14 cellular contexts compared by ENCODE assay signal in genomic region chr14:64439141-64439540, GRCh38. TPM values are rescaled to one million over a fixed set of nuclear protein-coding genes. Genes with fewer than 3 reads are reported as not detected.
DNase-seq lines count a peak whose midpoint lies in the region; ATAC-seq lines count a peak whose summit lies in the region.
"Had no signal": no experiment of that assay in that cellular context is flagged by ENCODE, and none has a peak within 500 bp of the region (broad histone marks: within the 10 kb centered on the region; RNA-seq: fewer than 3 reads in every experiment).

No MANE protein-coding gene starts in this region.

- no peak overlapping the region for H3K27ac ChIP-seq in mesendoderm (ENCODE audit: low read depth, low read length)
- H3K27ac ChIP-seq: prostate gland had no signal

- H3K4me2 ChIP-seq in mesendoderm (ENCODE audit: low read length) = no peak overlapping the region

- no peak overlapping the region for H3K56ac ChIP-seq in mesendoderm (ENCODE audit: low read length)

- H2BK5ac ChIP-seq in mesendoderm (ENCODE audit: low read length) = no peak overlapping the region

- no peak overlapping the region for H3K4me3 Mint-ChIP-seq in activated T-helper 2 cell treated with anti-CD3 and anti-CD28 coated beads, Interferon-gamma antibody, Interleukin-2, Interleukin-4, amounts not matched to agents 10 μg/mL and 5 μg/mL and 100 μg/mL, durations not matched to agents 14 hours and 24 hours and 36 hours (ENCODE audit: low read depth)
- H3K4me3 Mint-ChIP-seq in immature natural killer cell = peak overlapping the region in 1 of 5 donors; percentile 17
- no peak overlapping the region for H3K4me3 Mint-ChIP-seq in stimulated activated memory B cell treated with anti-CD40 and anti-IgM and Interleukin-4, amounts not matched to agents 10 μg/mL and 1 μg/mL and 100 μg/mL, for 72 hours
- H3K4me3 Mint-ChIP-seq: CD8-positive, alpha-beta T cell had no signal

- H3K79me2 ChIP-seq in mesendoderm (ENCODE audit: control insufficient read depth, insufficient read depth, low read length) = no peaks in the 10 kb centered on the region

- H2AK5ac ChIP-seq in mesendoderm (ENCODE audit: low read length) = no peak overlapping the region

- no peaks in the 10 kb centered on the region for H3K27me3 Mint-ChIP-seq in activated T-helper 2 cell treated with anti-CD3 and anti-CD28 coated beads, Interferon-gamma antibody, Interleukin-2, Interleukin-4, amounts not matched to agents 10 μg/mL and 5 μg/mL and 100 μg/mL, durations not matched to agents 14 hours and 24 hours and 36 hours (ENCODE audit: low read depth)
- peaks cover 0 to under 1% (median 0%) of the 10 kb centered on the region in 3 donors for H3K27me3 Mint-ChIP-seq in immature natural killer cell (ENCODE audit: low read depth in 3 of 3)
- H3K27me3 Mint-ChIP-seq in stimulated activated memory B cell treated with anti-CD40 and anti-IgM and Interleukin-4, amounts not matched to agents 10 μg/mL and 1 μg/mL and 100 μg/mL, for 72 hours = no peaks in the 10 kb centered on the region

- H3K27ac Mint-ChIP-seq in activated T-helper 2 cell treated with anti-CD3 and anti-CD28 coated beads, Interferon-gamma antibody, Interleukin-2, Interleukin-4, amounts not matched to agents 10 μg/mL and 5 μg/mL and 100 μg/mL, durations not matched to agents 14 hours and 24 hours and 36 hours = peak overlapping the region; percentile 66
- peak overlapping the region; percentile 2 to 87 (median 38) for H3K27ac Mint-ChIP-seq in immature natural killer cell
- peak overlapping the region; percentile 48 for H3K27ac Mint-ChIP-seq in stimulated activated memory B cell treated with anti-CD40 and anti-IgM and Interleukin-4, amounts not matched to agents 10 μg/mL and 1 μg/mL and 100 μg/mL, for 72 hours

- no peak overlapping the region for H2BK15ac ChIP-seq in mesendoderm (replicated peaks; ENCODE audit: low read depth)

- no peak overlapping the region for H3K4ac ChIP-seq in mesendoderm (ENCODE audit: low read depth, low read length)

- peaks cover 25% of the 10 kb centered on the region for H3K4me1 Mint-ChIP-seq in activated T-helper 2 cell treated with anti-CD3 and anti-CD28 coated beads, Interferon-gamma antibody, Interleukin-2, Interleukin-4, amounts not matched to agents 10 μg/mL and 5 μg/mL and 100 μg/mL, durations not matched to agents 14 hours and 24 hours and 36 hours (ENCODE audit: low read depth)
- H3K4me1 Mint-ChIP-seq in immature natural killer cell = peaks cover 26% of the 10 kb centered on the region in 2 donors
- H3K4me1 Mint-ChIP-seq in stimulated activated memory B cell treated with anti-CD40 and anti-IgM and Interleukin-4, amounts not matched to agents 10 μg/mL and 1 μg/mL and 100 μg/mL, for 72 hours = peaks cover 9% of the 10 kb centered on the region

- no peaks in the 10 kb centered on the region for H3K4me1 ChIP-seq in mesendoderm (ENCODE audit: control insufficient read depth, low read depth, low read length)
- H3K4me1 ChIP-seq: prostate gland had no signal

- no peak overlapping the region for H4K5ac ChIP-seq in mesendoderm (ENCODE audit: low read length)

- no peak for ATAC-seq in stimulated activated memory B cell treated with anti-CD40 and anti-IgM and Interleukin-4, amounts not matched to agents 10 μg/mL and 1 μg/mL and 100 μg/mL, for 72 hours
- no peak for ATAC-seq in HG03045 (IDR thresholded peaks at IDR 0.05; ENCODE audit: unreplicated experiment)

- H4K8ac ChIP-seq in mesendoderm (ENCODE audit: low read depth, low read length) = no peak overlapping the region

- no peaks in the 10 kb centered on the region for H3K27me3 ChIP-seq in mesendoderm (ENCODE audit: insufficient read depth, low read length, poor library complexity)

- no peak overlapping the region for H3K9ac ChIP-seq in mesendoderm (ENCODE audit: low read length)

- H3K9me3 Mint-ChIP-seq in activated T-helper 2 cell treated with anti-CD3 and anti-CD28 coated beads, Interferon-gamma antibody, Interleukin-2, Interleukin-4, amounts not matched to agents 10 μg/mL and 5 μg/mL and 100 μg/mL, durations not matched to agents 14 hours and 24 hours and 36 hours = no peaks in the 10 kb centered on the region
- H3K9me3 Mint-ChIP-seq in immature natural killer cell = no peaks in the 10 kb centered on the region
- H3K9me3 Mint-ChIP-seq in stimulated activated memory B cell treated with anti-CD40 and anti-IgM and Interleukin-4, amounts not matched to agents 10 μg/mL and 1 μg/mL and 100 μg/mL, for 72 hours = peaks cover 3% of the 10 kb centered on the region
- H3K9me3 Mint-ChIP-seq: CD8-positive, alpha-beta T cell had no signal

- no peak overlapping the region for H3K4me3 ChIP-seq in mesendoderm (ENCODE audit: low read length)
- H3K4me3 ChIP-seq: prostate gland had no signal

- H3K18ac ChIP-seq in mesendoderm (ENCODE audit: low read length) = no peak overlapping the region

- DNase-seq in activated CD8-positive, alpha-beta memory T cell treated with anti-CD3 and anti-CD28 coated beads for 24 hours = peak; percentile 19
- no peak for DNase-seq in activated CD8-positive, alpha-beta memory T cell treated with anti-CD3 and anti-CD28 coated beads, Interleukin-2, amount 50 U/mL, for 4 hours
- no peak for DNase-seq in activated T-helper 2 cell treated with anti-CD3 and anti-CD28 coated beads, Interferon-gamma antibody, Interleukin-2, Interleukin-4, amounts not matched to agents 10 μg/mL and 5 μg/mL and 100 μg/mL, durations not matched to agents 14 hours and 24 hours and 36 hours (ENCODE audit: low spot score)
- no peak for DNase-seq in immature natural killer cell
- no peak for DNase-seq in mesendoderm
- no peak for DNase-seq in activated gamma-delta T cell (lab: John Stamatoyannopoulos, UW)
- DNase-seq: left colon; NCI-H2029 treated with DMSO at 0.1 percent for 48 hours; NCI-H524 treated with DMSO at 0.1 percent for 48 hours; stimulated activated naive CD4-positive, alpha-beta T cell treated with Interleukin-2 at 50 U/mL for 16 hours had no signal

- peaks cover 24% of the 10 kb centered on the region for H3K36me3 ChIP-seq in mesendoderm (ENCODE audit: control insufficient read depth, insufficient read depth, low read length)
- H3K36me3 ChIP-seq: prostate gland had no signal

- no peaks in the 10 kb centered on the region for H3K79me1 ChIP-seq in mesendoderm (ENCODE audit: low read length)

- peaks cover 81% of the 10 kb centered on the region for H3K36me3 Mint-ChIP-seq in activated T-helper 2 cell treated with anti-CD3 and anti-CD28 coated beads, Interferon-gamma antibody, Interleukin-2, Interleukin-4, amounts not matched to agents 10 μg/mL and 5 μg/mL and 100 μg/mL, durations not matched to agents 14 hours and 24 hours and 36 hours (ENCODE audit: low read depth)
- H3K36me3 Mint-ChIP-seq in immature natural killer cell = peaks cover 16 to 52% (median 27%) of the 10 kb centered on the region in 3 donors
- H3K36me3 Mint-ChIP-seq in stimulated activated memory B cell treated with anti-CD40 and anti-IgM and Interleukin-4, amounts not matched to agents 10 μg/mL and 1 μg/mL and 100 μg/mL, for 72 hours = peaks cover 84% of the 10 kb centered on the region

- intact Hi-C loops in activated T-helper 2 cell treated with anti-CD3 and anti-CD28 coated beads, Interferon-gamma antibody, Interleukin-2, Interleukin-4, amounts not matched to agents 10 μg/mL and 5 μg/mL and 100 μg/mL, durations not matched to agents 14 hours and 24 hours and 36 hours (cut with micrococcal nuclease) = no loop called here

- H2BK120ac ChIP-seq in mesendoderm (ENCODE audit: low read depth, low read length) = no peak overlapping the region

- H3K23ac ChIP-seq in mesendoderm (ENCODE audit: low read length) = no peak overlapping the region

- no CpG with 5 or more reads among the region's 6 CpGs for WGBS in mesendoderm (ENCODE audit: extremely low coverage, insufficient coverage, low lambda C conversion rate)

RNA-seq across cellular contexts. Expression of gene AKAP5, which starts 26.2 kb away (rescaled TPM):
- 2.3 and 2.5 TPM in 2 replicates for total RNA-seq in activated T-helper 2 cell treated with anti-CD3 and anti-CD28 coated beads, Interferon-gamma antibody, Interleukin-2, Interleukin-4, amounts not matched to agents 10 μg/mL and 5 μg/mL and 100 μg/mL, durations not matched to agents 14 hours and 24 hours and 36 hours
- polyA plus RNA-seq in immature natural killer cell = 1 to 10 TPM; 1.5 to 5.8 (median 4.2) TPM
- 2.5 TPM for polyA plus RNA-seq in mesendoderm (2013, experiment 1 of 2)
- 2.5 TPM for polyA plus RNA-seq in mesendoderm (2013, experiment 2 of 2)

RNA-seq across cellular contexts. Expression of gene MTHFD1, which starts 51.0 kb away (rescaled TPM):
- total RNA-seq in activated T-helper 2 cell treated with anti-CD3 and anti-CD28 coated beads, Interferon-gamma antibody, Interleukin-2, Interleukin-4, amounts not matched to agents 10 μg/mL and 5 μg/mL and 100 μg/mL, durations not matched to agents 14 hours and 24 hours and 36 hours = 291 and 309 TPM in 2 replicates
- polyA plus RNA-seq in immature natural killer cell = 10 to 100 TPM; 28.0 to 49.0 (median 42.7) TPM
- polyA plus RNA-seq in mesendoderm (2013, experiment 1 of 2) = 207 TPM
- polyA plus RNA-seq in mesendoderm (2013, experiment 2 of 2) = 208 TPM
